ENCODE assay signal across 8 cellular contexts in genomic region chr14:85531141-85531593, GRCh38. TPM values are rescaled to one million over a fixed set of nuclear protein-coding genes. Genes with fewer than 3 reads are reported as not detected.
DNase-seq lines count a peak whose midpoint lies in the region; ATAC-seq, FAIRE-seq and TF ChIP-seq lines count a peak whose summit lies in the region.

No MANE protein-coding gene starts in this region.

- no peaks in the 10 kb centered on the region for H3K9me3 ChIP-seq in kidney (ENCODE audit: control insufficient read depth in 1 of 2, low read length in 2 of 2)
- no peaks in the 10 kb centered on the region for H3K9me3 ChIP-seq in stomach

- H3K36me3 ChIP-seq in bronchial epithelial cell (ENCODE audit: control insufficient read depth, insufficient read depth, low read length) (no peaks in the 10 kb centered on the region), kidney (ENCODE audit: control insufficient read depth in 1 of 2, insufficient read depth in 2 of 2, low read length in 2 of 2) (no peaks in the 10 kb centered on the region), stomach (no peaks in the 10 kb centered on the region)

- no peak for ATAC-seq in GM21723 (IDR thresholded peaks at IDR 0.05; ENCODE audit: unreplicated experiment)

- H3K27ac ChIP-seq in kidney (ENCODE audit: low read depth in 2 of 2, low read length in 2 of 2) (peak overlapping the region in 1 of 2 donors; percentile 54), stomach (peak overlapping the region; percentile 11 to 81 (median 68))

- H3K27me3 ChIP-seq in bronchial epithelial cell (ENCODE audit: control insufficient read depth, insufficient read depth, low read length) (no peaks in the 10 kb centered on the region), stomach (peaks cover 7 to 72% (median 58%) of the 10 kb centered on the region in 3 donors)

- peak; percentile 47 for DNase-seq in HuH-7 (ENCODE audit: low spot score)
- peak; percentile 59 for DNase-seq in bronchial epithelial cell (ENCODE audit: low read depth)
- DNase-seq in kidney = peak; percentile 83
- DNase-seq in stomach = peak; percentile 28
- DNase-seq in urothelium cell line (ENCODE audit: low spot score) = no peak
- no peak for DNase-seq in effector CD8-positive, alpha-beta T cell (lab: John Stamatoyannopoulos, UW)
- DNase-seq in GM19238 (ENCODE audit: insufficient read length, low spot score) = no peak

- H3K4me3 ChIP-seq in bronchial epithelial cell (ENCODE audit: low read depth, low read length) (peak overlapping the region; percentile 90), kidney (ENCODE audit: low read length in 2 of 2) (peak overlapping the region; percentile 56 to 67), stomach (peak overlapping the region; percentile 53 to 73 (median 66))

- TF ChIP-seq EP300 in stomach (IDR thresholded peaks at IDR 0.05) = no peak

- FAIRE-seq in bronchial epithelial cell (lab: Jason Lieb, UNC) (no peak), kidney (lab: Jason Lieb, UNC) (no peak), urothelium cell line (lab: Jason Lieb, UNC) (no peak)

- intact Hi-C loops in kidney (cut with DNase I) (no loop called here), stomach (cut with DNase I; ENCODE audit: low total_unique reads) (no loop called here)

- WGBS in stomach, 5 donors = 0 to 7% (median 2%) methylated on average over 9 to 29 of the region's 29 CpGs

- TF ChIP-seq POLR2A in stomach (IDR thresholded peaks at IDR 0.05) = no peak

- peaks cover 3 to 18% of the 10 kb centered on the region in 2 donors for H3K4me1 ChIP-seq in kidney (ENCODE audit: control insufficient read depth in 1 of 2, insufficient read depth in 1 of 2, low read depth in 1 of 2, low read length in 2 of 2)
- peaks cover 32 to 63% (median 55%) of the 10 kb centered on the region in 4 donors for H3K4me1 ChIP-seq in stomach

- H3K9ac ChIP-seq in kidney (ENCODE audit: low read length in 2 of 2) = no peak overlapping the region

- TF ChIP-seq CTCF in bronchial epithelial cell (IDR thresholded peaks at IDR 0.05; ENCODE audit: insufficient read depth, low read length, severe bottlenecking) (no peak), kidney (IDR thresholded peaks at IDR 0.05; ENCODE audit: borderline replicate concordance, extremely low read depth, insufficient read depth) (no peak), stomach (IDR thresholded peaks at IDR 0.05) (no peak)

RNA-seq across cellular contexts. Expression of gene FLRT2, which starts 1.2 kb away (rescaled TPM):
- total RNA-seq in bronchial epithelial cell = 7.1 and 14.8 TPM in 2 replicates
- 16.6 TPM for total RNA-seq in kidney
- polyA plus RNA-seq in kidney (ENCODE audit: insufficient read depth, low read depth, low replicate concordance) = 1.2 TPM
- 10 to 100 TPM in 1 of 5 donors, 1 to 10 TPM in 1, under 1 TPM in 3; 0.45 to 34.1 (median 0.87) TPM for total RNA-seq in stomach
- polyA plus RNA-seq in stomach = 1 to 10 TPM in 2 of 3 donors, under 1 TPM in 1; 0.68 to 1.8 (median 1.5) TPM

Comparison
In these comparisons a context has a peak if more than half of its experiments do, and no peak if none do; other contexts are left out.
1. DNase-seq: peak in HuH-7 (single experiment), bronchial epithelial cell (single experiment), kidney (single experiment) and stomach (single experiment); none in urothelium cell line (single experiment), effector CD8-positive, alpha-beta T cell (single experiment) and GM19238 (single experiment).
2. Peak in every context shown above with its lines, with median percentiles within 50 percentile points of each other: H3K4me3 ChIP-seq.